14 cellular contexts compared by ENCODE assay signal in the genomic region with DNA sequence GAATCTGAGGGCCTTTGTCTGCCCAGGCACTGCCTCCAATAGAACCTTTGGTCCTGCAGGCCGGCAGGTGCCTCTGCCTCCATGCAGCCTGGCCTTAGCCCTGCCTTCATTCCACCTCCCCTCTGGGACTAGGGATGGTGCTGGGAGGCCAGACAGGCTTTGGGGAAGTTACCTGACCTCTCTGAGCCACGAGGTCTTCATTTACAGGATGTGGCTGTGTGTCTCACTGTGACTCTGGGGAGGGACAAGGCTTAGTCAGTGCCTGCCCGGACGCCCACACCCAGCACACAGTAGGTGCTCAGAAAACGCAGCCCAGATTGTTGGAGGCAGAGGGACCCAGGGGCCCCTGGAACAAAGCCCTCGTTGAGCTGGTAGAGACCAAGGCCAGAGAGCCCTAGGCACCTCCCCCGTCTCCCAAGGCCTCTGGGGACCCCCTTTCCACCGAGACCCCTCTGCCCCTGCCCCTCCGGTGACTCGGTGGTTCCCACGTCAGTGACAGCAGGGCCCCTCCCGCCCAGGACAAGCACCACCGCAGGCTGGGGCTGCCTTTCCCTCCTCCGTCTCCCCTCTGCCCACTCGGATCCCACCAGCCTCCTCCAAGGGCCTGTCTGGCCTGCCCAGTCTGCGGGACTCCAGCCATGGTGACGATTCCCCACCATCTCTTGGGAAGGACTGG. TPM values are rescaled to one million over a fixed set of nuclear protein-coding genes. Genes with fewer than 3 reads are reported as not detected.
A peak's percentile ranks its signal among the peaks of the same experiment; 100 is the strongest.
DNase-seq lines count a peak whose midpoint lies in the region; ATAC-seq and TF ChIP-seq lines count a peak whose summit lies in the region.
"Had no signal": no experiment of that assay in that cellular context is flagged by ENCODE, and none has a peak within 500 bp of the region (broad histone marks: within the 10 kb centered on the region; RNA-seq: fewer than 3 reads in every experiment).

No MANE protein-coding gene starts in this region.

- H3K4me1 ChIP-seq in BLaER1, result peaks cover 68% of the 10 kb centered on the region
- no peaks in the 10 kb centered on the region for H3K4me1 ChIP-seq in GM23338 (ENCODE audit: insufficient read depth)
- H3K4me1 ChIP-seq: gastrocnemius medialis had no signal

- no peaks in the 10 kb centered on the region for H3K79me2 ChIP-seq in GM23338 (replicated peaks; ENCODE audit: insufficient read depth)

- peak overlapping the region; percentile 69; the same call in 1 of the 2 replicates for H3K27ac Mint-ChIP-seq in GM23338
- H3K27ac Mint-ChIP-seq in memory B cell, result peak overlapping the region; percentile 70
- H3K27ac Mint-ChIP-seq: stimulated activated naive CD8-positive, alpha-beta T cell treated with anti-CD3 and anti-CD28 coated beads, Interleukin-15, Interleukin-2, amounts not matched to agents 100 ng/mL and 50 ng/mL, for 24 hours had no signal

- H3K36me3 Mint-ChIP-seq in GM23338 (ENCODE audit: low read depth) (no peaks in the 10 kb centered on the region), memory B cell (no peaks in the 10 kb centered on the region)

- H3K36me3 ChIP-seq in BLaER1 (no peaks in the 10 kb centered on the region), GM23338 (ENCODE audit: insufficient read depth) (no peaks in the 10 kb centered on the region)
- H3K36me3 ChIP-seq: gastrocnemius medialis had no signal

- DNase-seq in GM23338 (ENCODE audit: low spot score), result no peak
- peak; percentile 33 for DNase-seq in UCSD-AML1 (lab: John Stamatoyannopoulos, UW; ENCODE audit: unreplicated experiment)
- peak in 1 of 2 donors; percentile 12 for DNase-seq in memory B cell (ENCODE audit: low spot score in 2 of 2)
- DNase-seq in HK-2 (ENCODE audit: unreplicated experiment), result no peak
- no peak for DNase-seq in stimulated activated CD4-positive, alpha-beta T cell treated with anti-CD3 and anti-CD28 coated beads, Interleukin-12 subunit alpha, Interleukin-12 subunit beta, amount 100 ng/mL, for 4 hours
- DNase-seq: activated gamma-delta T cell, gastrocnemius medialis, MM.1S, PC-9 had no signal

- no peaks in the 10 kb centered on the region for H3K9me2 ChIP-seq in GM23338 (ENCODE audit: insufficient read depth)

- H4K20me1 ChIP-seq in BLaER1, result no peaks in the 10 kb centered on the region; the same call in 1 of the 2 replicates
- H4K20me1 ChIP-seq in GM23338 (replicated peaks; ENCODE audit: insufficient read depth), result no peaks in the 10 kb centered on the region

- H3F3A ChIP-seq in GM23338 (replicated peaks; ENCODE audit: low read depth), result no peaks in the 10 kb centered on the region

- H3K27me3 ChIP-seq in BLaER1, result peaks cover 4% of the 10 kb centered on the region; the same call in 1 of the 2 replicates
- no peaks in the 10 kb centered on the region for H3K27me3 ChIP-seq in GM23338 (ENCODE audit: insufficient read depth)

- H3K27ac ChIP-seq in BLaER1 (peak overlapping the region; percentile 51), GM23338 (ENCODE audit: low read depth) (no peak overlapping the region)
- H3K27ac ChIP-seq: PC-9 had no signal

- peaks cover 8% of the 10 kb centered on the region for H3K27me3 Mint-ChIP-seq in GM23338 (ENCODE audit: insufficient read depth, low read depth, poor library complexity)
- H3K27me3 Mint-ChIP-seq in memory B cell, result no peaks in the 10 kb centered on the region
- H3K27me3 Mint-ChIP-seq: stimulated activated naive CD8-positive, alpha-beta T cell treated with anti-CD3 and anti-CD28 coated beads, Interleukin-15, Interleukin-2, amounts not matched to agents 100 ng/mL and 50 ng/mL, for 24 hours had no signal

- H3K4me1 Mint-ChIP-seq in GM23338 (peaks cover 9% of the 10 kb centered on the region), memory B cell (peaks cover 38% of the 10 kb centered on the region)

- 0 out of 4 replicates have a peak, but pooled peaks of 1 of the 2 experiments have one; percentile 3 for TF ChIP-seq CTCF in GM23338 (conservative IDR thresholded peaks at IDR 0.05; ENCODE audit: low read depth in 2 of 2)

- ATAC-seq in GM23338, result peak; percentile 28
- no peak for ATAC-seq in memory B cell (ENCODE audit: low read depth)
- no peak for ATAC-seq in HG02884 (IDR thresholded peaks at IDR 0.05; ENCODE audit: unreplicated experiment)
- no peak for ATAC-seq in HG02981 (IDR thresholded peaks at IDR 0.05; ENCODE audit: unreplicated experiment)
- ATAC-seq: gastrocnemius medialis, sciatic nerve had no signal

- no peak overlapping the region for H2AFZ ChIP-seq in GM23338
- H2AFZ ChIP-seq: PC-9 had no signal

- H3K4me3 ChIP-seq in BLaER1 (no peak overlapping the region), GM23338 (no peak overlapping the region)
- H3K4me3 ChIP-seq: gastrocnemius medialis, PC-9 had no signal

- H3K9me3 ChIP-seq in BLaER1, result no peaks in the 10 kb centered on the region
- H3K9me3 ChIP-seq: gastrocnemius medialis had no signal

- H3K4me3 Mint-ChIP-seq in GM23338 (no peak overlapping the region), memory B cell (no peak overlapping the region)
- H3K4me3 Mint-ChIP-seq: stimulated activated naive CD8-positive, alpha-beta T cell treated with anti-CD3 and anti-CD28 coated beads, Interleukin-15, Interleukin-2, amounts not matched to agents 100 ng/mL and 50 ng/mL, for 24 hours had no signal

- H3K4me2 ChIP-seq in BLaER1 (peak overlapping the region; percentile 91), GM23338 (no peak overlapping the region)
- H3K4me2 ChIP-seq: PC-9 had no signal

- H3K9ac ChIP-seq in BLaER1, result peak overlapping the region; percentile 50; the same call in 1 of the 2 replicates

- H3K9me3 Mint-ChIP-seq in GM23338 (no peaks in the 10 kb centered on the region), memory B cell (no peaks in the 10 kb centered on the region)
- H3K9me3 Mint-ChIP-seq: stimulated activated naive CD8-positive, alpha-beta T cell treated with anti-CD3 and anti-CD28 coated beads, Interleukin-15, Interleukin-2, amounts not matched to agents 100 ng/mL and 50 ng/mL, for 24 hours had no signal

TF ChIP-seq in GM23338, 12 proteins besides CTCF, POLR2A, EP300 and RAD21 (continues in another document):
- no peak for TF ChIP-seq STAT1 (IDR thresholded peaks at IDR 0.05; ENCODE audit: unreplicated experiment)
- no peak for TF ChIP-seq NANOG (IDR thresholded peaks at IDR 0.05; ENCODE audit: borderline replicate concordance)
- TF ChIP-seq ZNF114 (CRISPR knock-in tag; IDR thresholded peaks at IDR 0.05), result no peak
- no peak for TF ChIP-seq EZH2phosphoT487 (IDR thresholded peaks at IDR 0.05; ENCODE audit: unreplicated experiment)
- TF ChIP-seq, protein P1, sequence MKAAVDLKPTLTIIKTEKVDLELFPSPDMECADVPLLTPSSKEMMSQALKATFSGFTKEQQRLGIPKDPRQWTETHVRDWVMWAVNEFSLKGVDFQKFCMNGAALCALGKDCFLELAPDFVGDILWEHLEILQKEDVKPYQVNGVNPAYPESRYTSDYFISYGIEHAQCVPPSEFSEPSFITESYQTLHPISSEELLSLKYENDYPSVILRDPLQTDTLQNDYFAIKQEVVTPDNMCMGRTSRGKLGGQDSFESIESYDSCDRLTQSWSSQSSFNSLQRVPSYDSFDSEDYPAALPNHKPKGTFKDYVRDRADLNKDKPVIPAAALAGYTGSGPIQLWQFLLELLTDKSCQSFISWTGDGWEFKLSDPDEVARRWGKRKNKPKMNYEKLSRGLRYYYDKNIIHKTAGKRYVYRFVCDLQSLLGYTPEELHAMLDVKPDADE (IDR thresholded peaks at IDR 0.05), result no peak
- no peak for TF ChIP-seq JUNB (IDR thresholded peaks at IDR 0.05; ENCODE audit: unreplicated experiment)
- no peak for TF ChIP-seq ZNF331 (CRISPR knock-in tag; IDR thresholded peaks at IDR 0.05; ENCODE audit: low read depth)
- TF ChIP-seq, protein P2, sequence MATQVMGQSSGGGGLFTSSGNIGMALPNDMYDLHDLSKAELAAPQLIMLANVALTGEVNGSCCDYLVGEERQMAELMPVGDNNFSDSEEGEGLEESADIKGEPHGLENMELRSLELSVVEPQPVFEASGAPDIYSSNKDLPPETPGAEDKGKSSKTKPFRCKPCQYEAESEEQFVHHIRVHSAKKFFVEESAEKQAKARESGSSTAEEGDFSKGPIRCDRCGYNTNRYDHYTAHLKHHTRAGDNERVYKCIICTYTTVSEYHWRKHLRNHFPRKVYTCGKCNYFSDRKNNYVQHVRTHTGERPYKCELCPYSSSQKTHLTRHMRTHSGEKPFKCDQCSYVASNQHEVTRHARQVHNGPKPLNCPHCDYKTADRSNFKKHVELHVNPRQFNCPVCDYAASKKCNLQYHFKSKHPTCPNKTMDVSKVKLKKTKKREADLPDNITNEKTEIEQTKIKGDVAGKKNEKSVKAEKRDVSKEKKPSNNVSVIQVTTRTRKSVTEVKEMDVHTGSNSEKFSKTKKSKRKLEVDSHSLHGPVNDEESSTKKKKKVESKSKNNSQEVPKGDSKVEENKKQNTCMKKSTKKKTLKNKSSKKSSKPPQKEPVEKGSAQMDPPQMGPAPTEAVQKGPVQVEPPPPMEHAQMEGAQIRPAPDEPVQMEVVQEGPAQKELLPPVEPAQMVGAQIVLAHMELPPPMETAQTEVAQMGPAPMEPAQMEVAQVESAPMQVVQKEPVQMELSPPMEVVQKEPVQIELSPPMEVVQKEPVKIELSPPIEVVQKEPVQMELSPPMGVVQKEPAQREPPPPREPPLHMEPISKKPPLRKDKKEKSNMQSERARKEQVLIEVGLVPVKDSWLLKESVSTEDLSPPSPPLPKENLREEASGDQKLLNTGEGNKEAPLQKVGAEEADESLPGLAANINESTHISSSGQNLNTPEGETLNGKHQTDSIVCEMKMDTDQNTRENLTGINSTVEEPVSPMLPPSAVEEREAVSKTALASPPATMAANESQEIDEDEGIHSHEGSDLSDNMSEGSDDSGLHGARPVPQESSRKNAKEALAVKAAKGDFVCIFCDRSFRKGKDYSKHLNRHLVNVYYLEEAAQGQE (IDR thresholded peaks at IDR 0.05; ENCODE audit: unreplicated experiment), result no peak
- no peak for TF ChIP-seq CREB1 (CRISPR knock-in tag; IDR thresholded peaks at IDR 0.05; ENCODE audit: low read depth)
- TF ChIP-seq EZH2 (IDR thresholded peaks at IDR 0.05; ENCODE audit: low read depth, unreplicated experiment), result no peak
- TF ChIP-seq POLR2AphosphoS5 (IDR thresholded peaks at IDR 0.05; ENCODE audit: low read depth), result no peak

RNA-seq across cellular contexts. Expression of a gene that starts 46.9 kb away (rescaled TPM):
- total RNA-seq in GM23338 (2014; rRNA removed; shearing (Covaris generic)), result 56.1 and 60.8 TPM in 2 replicates
- 38.2 and 44.4 TPM in 2 replicates for polyA plus RNA-seq in GM23338 (2016; fragmentation: Nextera tagmentation; extraction: Ambion mirVana)
